Comparison of ENCODE assay signal across 24 cellular contexts in the genomic region with DNA sequence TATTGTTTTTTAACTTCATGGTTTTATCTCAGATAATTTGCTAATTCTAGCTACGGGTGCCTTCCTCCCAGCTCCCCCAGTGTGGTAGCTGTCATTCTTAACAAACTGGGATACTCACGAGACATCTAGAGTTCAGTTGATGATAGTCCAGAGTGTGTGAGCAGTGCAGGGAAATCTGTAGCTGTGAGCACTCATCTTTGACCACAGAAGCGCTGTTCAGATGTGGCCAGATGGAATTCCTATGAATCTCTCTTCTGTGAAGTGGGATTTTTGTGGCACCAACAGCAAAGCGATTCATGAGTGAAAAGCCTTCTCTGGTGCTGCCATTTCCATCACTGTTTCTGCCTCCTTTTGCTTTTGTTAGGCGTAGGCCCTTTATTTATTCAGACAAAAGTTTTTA.
"Had no signal": no experiment of that assay in that cellular context is flagged by ENCODE, and none has a peak within 500 bp of the region (broad histone marks: within the 10 kb centered on the region; RNA-seq: fewer than 3 reads in every experiment).

No MANE protein-coding gene starts in this region.

- H3K36me3 Mint-ChIP-seq: activated naive CD8-positive, alpha-beta T cell treated with anti-CD3 and anti-CD28 coated beads for 36 hours; natural killer cell had no signal

- H3K27me3 Mint-ChIP-seq: activated CD4-positive, alpha-beta T cell treated with anti-CD3 and anti-CD28 coated beads for 36 hours; activated naive CD8-positive, alpha-beta T cell treated with anti-CD3 and anti-CD28 coated beads for 36 hours; activated T-helper 17 cell treated with anti-CD3 and anti-CD28 coated beads, Interleukin-2, amount 50 U/mL, for 72 hours; central memory CD8-positive, alpha-beta T cell had no signal

- FAIRE-seq: astrocyte, colon had no signal

- H3K9me3 Mint-ChIP-seq: activated B cell treated with CpG ODN at 0.5 μM for 24 hours; activated naive CD8-positive, alpha-beta T cell treated with anti-CD3 and anti-CD28 coated beads for 36 hours; activated T-cell treated with anti-CD3 and anti-CD28 coated beads, Interleukin-2, amount 50 U/mL, for 24 hours; activated T-helper 17 cell treated with anti-CD3 and anti-CD28 coated beads, Interleukin-2, amount 50 U/mL, for 72 hours; central memory CD8-positive, alpha-beta T cell; natural killer cell; T-helper 1 cell treated with Interleukin-12 subunit alpha and Interleukin-12 subunit beta and Interleukin-4 antibody, amounts not matched to agents 30 μg/mL and 1 μg/mL, for 36 hours had no signal

- DNase-seq: activated B cell treated with CpG ODN at 0.5 μM for 24 hours; activated CD4-positive, alpha-beta T cell treated with anti-CD3 and anti-CD28 coated beads for 36 hours; activated CD4-positive, alpha-beta T cell treated with anti-CD3 and anti-CD28 coated beads, Interleukin-2, amount 50 U/mL, for 4 hours; activated CD8-positive, alpha-beta memory T cell treated with anti-CD3 and anti-CD28 coated beads for 24 hours; activated CD8-positive, alpha-beta memory T cell treated with anti-CD3 and anti-CD28 coated beads, Interleukin-2, amount 50 U/mL, for 4 hours; activated naive CD4-positive, alpha-beta T cell; activated naive CD8-positive, alpha-beta T cell treated with anti-CD3 and anti-CD28 coated beads for 36 hours; activated T-cell treated with anti-CD3 and anti-CD28 coated beads, Interleukin-2, amount 50 U/mL, for 24 hours; effector memory CD4-positive, alpha-beta T cell; gastrocnemius medialis; heart left ventricle; natural killer cell; ovary; psoas muscle; right cardiac atrium; stimulated activated CD4-positive, alpha-beta T cell treated with anti-CD3 and anti-CD28 coated beads, Interleukin-12 subunit alpha, Interleukin-12 subunit beta, amount 100 ng/mL, for 4 hours; stimulated activated CD4-positive, alpha-beta T cell treated with anti-CD3 and anti-CD28 coated beads, Interleukin-4, amount 100 ng/mL, for 4 hours; stimulated activated naive CD8-positive, alpha-beta T cell treated with anti-CD3 and anti-CD28 coated beads, Interleukin-15, Interleukin-2, amounts not matched to agents 100 U/mL and 50 U/mL, for 24 hours; upper lobe of right lung had no signal

- H3K27ac Mint-ChIP-seq: activated B cell treated with CpG ODN at 0.5 μM for 24 hours; activated CD4-positive, alpha-beta T cell treated with anti-CD3 and anti-CD28 coated beads for 36 hours; activated naive CD8-positive, alpha-beta T cell treated with anti-CD3 and anti-CD28 coated beads for 36 hours; activated T-cell treated with anti-CD3 and anti-CD28 coated beads, Interleukin-2, amount 50 U/mL, for 24 hours; activated T-helper 17 cell treated with anti-CD3 and anti-CD28 coated beads, Interleukin-2, amount 50 U/mL, for 72 hours; natural killer cell; T-helper 1 cell treated with Interleukin-12 subunit alpha and Interleukin-12 subunit beta and Interleukin-4 antibody, amounts not matched to agents 30 μg/mL and 1 μg/mL, for 36 hours had no signal

- H3K4me1 Mint-ChIP-seq: activated B cell treated with CpG ODN at 0.5 μM for 24 hours; activated CD4-positive, alpha-beta T cell treated with anti-CD3 and anti-CD28 coated beads for 36 hours; activated naive CD8-positive, alpha-beta T cell treated with anti-CD3 and anti-CD28 coated beads for 36 hours; activated T-helper 17 cell treated with anti-CD3 and anti-CD28 coated beads, Interleukin-2, amount 50 U/mL, for 72 hours; central memory CD8-positive, alpha-beta T cell; natural killer cell had no signal

- H3K4me3 Mint-ChIP-seq: activated B cell treated with CpG ODN at 0.5 μM for 24 hours; activated CD4-positive, alpha-beta T cell treated with anti-CD3 and anti-CD28 coated beads for 36 hours; activated naive CD8-positive, alpha-beta T cell treated with anti-CD3 and anti-CD28 coated beads for 36 hours; activated T-cell treated with anti-CD3 and anti-CD28 coated beads, Interleukin-2, amount 50 U/mL, for 24 hours; activated T-helper 17 cell treated with anti-CD3 and anti-CD28 coated beads, Interleukin-2, amount 50 U/mL, for 72 hours; central memory CD8-positive, alpha-beta T cell; natural killer cell; T-helper 1 cell treated with Interleukin-12 subunit alpha and Interleukin-12 subunit beta and Interleukin-4 antibody, amounts not matched to agents 30 μg/mL and 1 μg/mL, for 36 hours had no signal
